In genomic region chr16:67943619-67944503, GRCh38 we compare ENCODE assay signal across 1 cellular context.
TF ChIP-seq lines count a peak whose summit lies in the region.

Gene LCAT, minus strand, starts transcription at chr16:67944120. Its CDS starts 19 bp downstream, at chr16:67944101.

TF ChIP-seq in HepG2, 621 proteins besides CTCF, POLR2A, EP300 and RAD21 (continued from another document and continues in another):
- TF ChIP-seq ZNF546 (CRISPR knock-in tag; conservative IDR thresholded peaks at IDR 0.05), result 0 out of 2 replicates have a peak, but pooled peaks have one; percentile 26
- no peak for TF ChIP-seq ZNF614 (CRISPR knock-in tag; IDR thresholded peaks at IDR 0.05; ENCODE audit: borderline replicate concordance)
- peak; percentile 78; the same call in 1 of the 2 replicates for TF ChIP-seq ZBTB34 (CRISPR knock-in tag; IDR thresholded peaks at IDR 0.05)
- peak; percentile 51 for TF ChIP-seq HIC2 (CRISPR knock-in tag; IDR thresholded peaks at IDR 0.05; ENCODE audit: low read depth)
- TF ChIP-seq HNRNPUL1 (IDR thresholded peaks at IDR 0.05; ENCODE audit: low read depth, low read length), result no peak
- no peak for TF ChIP-seq PHF5A (CRISPR knock-in tag; IDR thresholded peaks at IDR 0.05; ENCODE audit: low read depth, unreplicated experiment)
- TF ChIP-seq HOXA5 (CRISPR knock-in tag; IDR thresholded peaks at IDR 0.05), result no peak; the same call in 1 of the 2 replicates
- peak; percentile 82 for TF ChIP-seq ZNF350 (CRISPR knock-in tag; IDR thresholded peaks at IDR 0.05; ENCODE audit: borderline replicate concordance, low read depth)
- no peak for TF ChIP-seq ZNF556 (CRISPR knock-in tag; IDR thresholded peaks at IDR 0.05; ENCODE audit: borderline replicate concordance)
- TF ChIP-seq RBAK (CRISPR knock-in tag; IDR thresholded peaks at IDR 0.05), result no peak; the same call in 1 of the 2 replicates
- peak; percentile 36; the same call in 1 of the 2 replicates for TF ChIP-seq ZFY (CRISPR knock-in tag; IDR thresholded peaks at IDR 0.05)
- TF ChIP-seq ZFP91 (CRISPR knock-in tag; IDR thresholded peaks at IDR 0.05; ENCODE audit: borderline replicate concordance), result peak; percentile 86; the same call in 1 of the 2 replicates
- TF ChIP-seq NR2F2 (IDR thresholded peaks at IDR 0.05; ENCODE audit: borderline replicate concordance, low read depth), result no peak
- 0 out of 2 replicates have a peak, but pooled peaks have one; percentile 22 for TF ChIP-seq SIX4 (CRISPR knock-in tag; IDR thresholded peaks at IDR 0.05)
- TF ChIP-seq ZNF773 (CRISPR knock-in tag; IDR thresholded peaks at IDR 0.05; ENCODE audit: borderline replicate concordance), result no peak
- TF ChIP-seq CCDC6 (CRISPR knock-in tag; IDR thresholded peaks at IDR 0.05), result no peak
- no peak for TF ChIP-seq MLLT10 (CRISPR knock-in tag; IDR thresholded peaks at IDR 0.05)
- no peak for TF ChIP-seq ZNF75D (CRISPR knock-in tag; IDR thresholded peaks at IDR 0.05; ENCODE audit: borderline replicate concordance)
- TF ChIP-seq MZF1 (CRISPR knock-in tag; IDR thresholded peaks at IDR 0.05; ENCODE audit: borderline replicate concordance), result 0 out of 2 replicates have a peak, but pooled peaks have one; percentile 61
- peak; percentile 37; the same call in 1 of the 2 replicates for TF ChIP-seq ARID5B (CRISPR knock-in tag; IDR thresholded peaks at IDR 0.05)
- no peak for TF ChIP-seq ZNF326 (CRISPR knock-in tag; IDR thresholded peaks at IDR 0.05; ENCODE audit: borderline replicate concordance)
- TF ChIP-seq ZNF570 (CRISPR knock-in tag; IDR thresholded peaks at IDR 0.05; ENCODE audit: borderline replicate concordance), result no peak
- TF ChIP-seq ETS1 (CRISPR knock-in tag; IDR thresholded peaks at IDR 0.05), result no peak
- no peak for TF ChIP-seq ATAD3A (CRISPR knock-in tag; IDR thresholded peaks at IDR 0.05)
- TF ChIP-seq ZNF207 (IDR thresholded peaks at IDR 0.05; ENCODE audit: borderline replicate concordance), result no peak
- no peak for TF ChIP-seq ZNF549 (CRISPR knock-in tag; IDR thresholded peaks at IDR 0.05)
- TF ChIP-seq AHDC1 (CRISPR knock-in tag; IDR thresholded peaks at IDR 0.05; ENCODE audit: borderline replicate concordance), result no peak
- no peak for TF ChIP-seq ZNF7 (CRISPR knock-in tag; IDR thresholded peaks at IDR 0.05)
- TF ChIP-seq ZBTB25 (CRISPR knock-in tag; IDR thresholded peaks at IDR 0.05), result no peak
- no peak; the same call in 1 of the 2 replicates for TF ChIP-seq SPEN (CRISPR knock-in tag; IDR thresholded peaks at IDR 0.05; ENCODE audit: low read depth)
- TF ChIP-seq ZBTB4 (CRISPR knock-in tag; IDR thresholded peaks at IDR 0.05; ENCODE audit: borderline replicate concordance), result peak; percentile 63; the same call in 1 of the 2 replicates
- no peak for TF ChIP-seq CREB3 (CRISPR knock-in tag; IDR thresholded peaks at IDR 0.05)
